1 cellular context compared by ENCODE assay signal in the genomic region with DNA sequence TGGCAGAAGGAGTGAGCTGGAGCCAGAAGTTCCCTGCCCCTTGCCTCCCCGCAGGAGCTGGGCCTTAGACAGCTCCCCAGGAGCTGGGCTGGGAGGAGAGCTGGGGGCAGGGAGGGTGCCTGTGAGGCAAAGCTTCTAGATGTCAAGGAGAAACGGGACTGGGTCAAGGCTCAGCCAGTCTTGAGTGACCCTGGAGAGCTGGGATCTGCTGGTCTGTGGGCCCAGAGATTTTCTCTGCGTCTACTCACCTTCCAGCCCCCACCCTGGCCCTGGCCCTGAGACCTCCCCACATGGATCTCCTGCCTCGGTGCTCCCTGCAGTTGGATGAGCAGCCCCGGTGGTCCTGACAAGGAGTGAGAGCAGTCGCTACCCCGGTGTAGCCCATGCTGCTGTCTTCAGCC.
TF ChIP-seq lines count a peak whose summit lies in the region.

No MANE protein-coding gene starts in this region.

TF ChIP-seq in A549, 52 proteins besides CTCF, POLR2A, EP300 and RAD21 (continued from another document):
- TF ChIP-seq, protein P1, sequence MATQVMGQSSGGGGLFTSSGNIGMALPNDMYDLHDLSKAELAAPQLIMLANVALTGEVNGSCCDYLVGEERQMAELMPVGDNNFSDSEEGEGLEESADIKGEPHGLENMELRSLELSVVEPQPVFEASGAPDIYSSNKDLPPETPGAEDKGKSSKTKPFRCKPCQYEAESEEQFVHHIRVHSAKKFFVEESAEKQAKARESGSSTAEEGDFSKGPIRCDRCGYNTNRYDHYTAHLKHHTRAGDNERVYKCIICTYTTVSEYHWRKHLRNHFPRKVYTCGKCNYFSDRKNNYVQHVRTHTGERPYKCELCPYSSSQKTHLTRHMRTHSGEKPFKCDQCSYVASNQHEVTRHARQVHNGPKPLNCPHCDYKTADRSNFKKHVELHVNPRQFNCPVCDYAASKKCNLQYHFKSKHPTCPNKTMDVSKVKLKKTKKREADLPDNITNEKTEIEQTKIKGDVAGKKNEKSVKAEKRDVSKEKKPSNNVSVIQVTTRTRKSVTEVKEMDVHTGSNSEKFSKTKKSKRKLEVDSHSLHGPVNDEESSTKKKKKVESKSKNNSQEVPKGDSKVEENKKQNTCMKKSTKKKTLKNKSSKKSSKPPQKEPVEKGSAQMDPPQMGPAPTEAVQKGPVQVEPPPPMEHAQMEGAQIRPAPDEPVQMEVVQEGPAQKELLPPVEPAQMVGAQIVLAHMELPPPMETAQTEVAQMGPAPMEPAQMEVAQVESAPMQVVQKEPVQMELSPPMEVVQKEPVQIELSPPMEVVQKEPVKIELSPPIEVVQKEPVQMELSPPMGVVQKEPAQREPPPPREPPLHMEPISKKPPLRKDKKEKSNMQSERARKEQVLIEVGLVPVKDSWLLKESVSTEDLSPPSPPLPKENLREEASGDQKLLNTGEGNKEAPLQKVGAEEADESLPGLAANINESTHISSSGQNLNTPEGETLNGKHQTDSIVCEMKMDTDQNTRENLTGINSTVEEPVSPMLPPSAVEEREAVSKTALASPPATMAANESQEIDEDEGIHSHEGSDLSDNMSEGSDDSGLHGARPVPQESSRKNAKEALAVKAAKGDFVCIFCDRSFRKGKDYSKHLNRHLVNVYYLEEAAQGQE (IDR thresholded peaks at IDR 0.05): no peak
- TF ChIP-seq CBX2 (IDR thresholded peaks at IDR 0.05; ENCODE audit: borderline replicate concordance, low read depth) (no peak), ESRRA (IDR thresholded peaks at IDR 0.05; ENCODE audit: borderline replicate concordance, low read length) (no peak), MAZ (IDR thresholded peaks at IDR 0.05; ENCODE audit: borderline replicate concordance, low read depth, low read length) (no peak), CBX8 (IDR thresholded peaks at IDR 0.05) (no peak), TP53 (CRISPR knock-in tag; IDR thresholded peaks at IDR 0.05) (no peak), HEYL (CRISPR knock-in tag; IDR thresholded peaks at IDR 0.05) (no peak), EHMT2 (IDR thresholded peaks at IDR 0.05; ENCODE audit: low read depth) (no peak)
- TF ChIP-seq, protein P2, sequence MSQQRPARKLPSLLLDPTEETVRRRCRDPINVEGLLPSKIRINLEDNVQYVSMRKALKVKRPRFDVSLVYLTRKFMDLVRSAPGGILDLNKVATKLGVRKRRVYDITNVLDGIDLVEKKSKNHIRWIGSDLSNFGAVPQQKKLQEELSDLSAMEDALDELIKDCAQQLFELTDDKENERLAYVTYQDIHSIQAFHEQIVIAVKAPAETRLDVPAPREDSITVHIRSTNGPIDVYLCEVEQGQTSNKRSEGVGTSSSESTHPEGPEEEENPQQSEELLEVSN (IDR thresholded peaks at IDR 0.05; ENCODE audit: borderline replicate concordance, low read depth): no peak
